23 cellular contexts compared by ENCODE assay signal in the genomic region with DNA sequence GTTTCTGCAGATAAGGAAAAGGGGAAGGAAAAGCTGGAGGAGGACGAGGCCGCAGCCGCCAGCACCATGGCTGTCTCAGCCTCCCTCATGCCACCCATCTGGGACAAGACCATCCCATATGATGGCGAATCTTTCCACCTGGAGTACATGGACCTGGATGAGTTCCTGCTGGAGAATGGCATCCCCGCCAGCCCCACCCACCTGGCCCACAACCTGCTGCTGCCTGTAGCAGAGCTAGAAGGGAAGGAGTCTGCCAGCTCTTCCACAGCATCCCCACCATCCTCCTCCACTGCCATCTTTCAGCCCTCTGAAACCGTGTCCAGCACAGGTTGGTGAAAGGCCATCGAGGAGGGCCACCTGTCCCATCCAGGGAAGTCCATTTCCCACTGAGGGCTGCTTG.
"Had no signal": no experiment of that assay in that cellular context is flagged by ENCODE, and none has a peak within 500 bp of the region (broad histone marks: within the 10 kb centered on the region; RNA-seq: fewer than 3 reads in every experiment).

No MANE protein-coding gene starts in this region.

- DNase-seq: activated B cell treated with CpG ODN at 0.5 μM for 24 hours; activated CD4-positive, alpha-beta memory T cell treated with anti-CD3 and anti-CD28 coated beads for 36 hours; activated CD4-positive, alpha-beta T cell treated with anti-CD3 and anti-CD28 coated beads for 4 hours; activated CD4-positive, alpha-beta T cell treated with anti-CD3 and anti-CD28 coated beads, Interleukin-2, amount 50 U/mL, for 1 hour; activated CD4-positive, CD25-positive, alpha-beta regulatory T cell treated with anti-CD3 and anti-CD28 coated beads, Interleukin-2, amount 50 U/mL, for 72 hours; activated CD8-positive, alpha-beta memory T cell treated with anti-CD3 and anti-CD28 coated beads, Interleukin-2, amount 50 U/mL, for 4 hours; activated gamma-delta T cell treated with Interleukin-2 at 50 U/mL for 16 hours; activated naive CD4-positive, alpha-beta T cell treated with anti-CD3 and anti-CD28 coated beads for 36 hours; activated T-cell treated with anti-CD3 and anti-CD28 coated beads for 4 hours; activated T-cell treated with anti-CD3 and anti-CD28 coated beads, Interleukin-2, amount 50 U/mL, for 4 hours; adrenal gland; body of pancreas; NCI-H1105; NCI-H1417 treated with DMSO at 0.1 percent for 48 hours; NCI-H187 treated with DMSO at 0.1 percent for 48 hours; NCI-H2081; NCI-H345; NCI-H524 treated with DMSO at 0.1 percent for 48 hours; NCI-H748 treated with DMSO at 0.1 percent for 48 hours; PC-9; Right ventricle myocardium superior; T1000 had no signal

- ATAC-seq: activated naive CD4-positive, alpha-beta T cell treated with anti-CD3 and anti-CD28 coated beads, Interleukin-2, amount 50 U/mL, for 72 hours; activated T-cell treated with anti-CD3 and anti-CD28 coated beads, Interleukin-2, amount 50 U/mL, for 4 hours; body of pancreas had no signal
